26 cellular contexts compared by ENCODE assay signal in the genomic region with DNA sequence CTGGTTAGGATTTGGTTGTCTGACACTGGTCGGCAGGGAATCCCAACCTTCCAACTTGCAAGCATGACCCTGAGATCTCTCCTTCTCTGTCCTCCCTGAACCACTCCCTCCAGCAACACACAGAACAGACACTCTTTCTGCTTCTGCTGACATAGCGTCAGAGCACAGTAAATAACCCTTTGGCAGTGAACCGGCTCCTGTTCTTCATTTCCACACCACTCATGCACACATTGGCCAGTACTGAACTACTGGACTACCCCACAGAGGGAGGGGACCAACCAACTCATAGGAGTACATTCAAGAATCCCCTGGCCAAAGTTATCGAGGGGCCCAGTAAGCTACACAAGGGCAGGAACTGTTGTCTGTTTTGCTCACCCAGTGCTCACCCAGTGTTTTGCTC.
DNase-seq lines count a peak whose midpoint lies in the region; ATAC-seq and TF ChIP-seq lines count a peak whose summit lies in the region.
"Had no signal": no experiment of that assay in that cellular context is flagged by ENCODE, and none has a peak within 500 bp of the region (broad histone marks: within the 10 kb centered on the region; RNA-seq: fewer than 3 reads in every experiment).

No MANE protein-coding gene starts in this region.

- H3K4me1 Mint-ChIP-seq in brain (peaks cover 49% of the 10 kb centered on the region), nephron progenitor cell (peaks cover 61% of the 10 kb centered on the region)
- H3K4me1 Mint-ChIP-seq: CD14-positive monocyte; CD4-positive, alpha-beta memory T cell; CD4-positive, CD25-positive, alpha-beta regulatory T cell; CD8-positive, alpha-beta memory T cell had no signal

- H2BK5ac ChIP-seq in mesenchymal stem cell (ENCODE audit: low read depth, low read length, poor library complexity, severe bottlenecking), result no peak overlapping the region

- peaks cover 1% of the 10 kb centered on the region for H3K79me1 ChIP-seq in mesenchymal stem cell (replicated peaks; ENCODE audit: low read length, poor library complexity, severe bottlenecking)

- peak overlapping the region; percentile 10 for H2AFZ ChIP-seq in mesenchymal stem cell (ENCODE audit: low read depth, low read length)

- H3K18ac ChIP-seq in mesenchymal stem cell (ENCODE audit: low read depth in 1 of 2, low read length in 2 of 2), result no peak overlapping the region

- H3K27ac Mint-ChIP-seq in brain (peak overlapping the region in 3 of 5 experiments; percentile 2 to 36 (median 3)), nephron progenitor cell (peak overlapping the region; percentile 34)
- H3K27ac Mint-ChIP-seq: CD14-positive monocyte; CD4-positive, alpha-beta memory T cell; CD4-positive, CD25-positive, alpha-beta regulatory T cell; CD8-positive, alpha-beta memory T cell had no signal

- intact Hi-C loops in sciatic nerve (cut with DNase I), result no loop called here

- no peaks in the 10 kb centered on the region for H3K4me1 ChIP-seq in mesenchymal stem cell (ENCODE audit: control insufficient read depth, insufficient read depth, low read depth, low read length)
- H3K4me1 ChIP-seq: BE2C had no signal

- H3K23ac ChIP-seq in mesenchymal stem cell (ENCODE audit: low read length in 2 of 2), result no peak overlapping the region

- H3K27me3 ChIP-seq in mesenchymal stem cell (ENCODE audit: control insufficient read depth in 1 of 2, insufficient read depth in 1 of 2, low read length in 2 of 2), result peaks cover 0 to 9% of the 10 kb centered on the region in 2 experiments
- H3K27me3 ChIP-seq: BE2C, BLaER1 had no signal

- H3K9ac ChIP-seq in mesenchymal stem cell (ENCODE audit: low read length), result no peak overlapping the region
- H3K9ac ChIP-seq: BLaER1 had no signal

- H3K36me3 ChIP-seq in mesenchymal stem cell (ENCODE audit: control insufficient read depth in 1 of 2, insufficient read depth in 2 of 2, low read depth in 1 of 2, low read length in 2 of 2), result no peaks in the 10 kb centered on the region
- H3K36me3 ChIP-seq: BE2C had no signal

- H3K4ac ChIP-seq in mesenchymal stem cell (ENCODE audit: low read depth in 1 of 2, low read length in 2 of 2), result no peak overlapping the region

- H3K14ac ChIP-seq in mesenchymal stem cell (ENCODE audit: low read length in 2 of 2), result no peak overlapping the region

- TF ChIP-seq CTCF in brain (conservative IDR thresholded peaks at IDR 0.05) (no peak), nephron progenitor cell (IDR thresholded peaks at IDR 0.05) (no peak)

- H2BK12ac ChIP-seq in mesenchymal stem cell (ENCODE audit: low read length in 2 of 2), result no peak overlapping the region

- ATAC-seq in sciatic nerve, result peak; percentile 62
- no peak for ATAC-seq in GM19023 (IDR thresholded peaks at IDR 0.05; ENCODE audit: unreplicated experiment)
- ATAC-seq in HG03095 (IDR thresholded peaks at IDR 0.05; ENCODE audit: unreplicated experiment), result no peak
- ATAC-seq: GM12878 had no signal

- no peaks in the 10 kb centered on the region for H3K9me3 ChIP-seq in mesenchymal stem cell (ENCODE audit: control insufficient read depth, low read length)
- H3K9me3 ChIP-seq: BE2C had no signal

- H3K27me3 Mint-ChIP-seq in brain (no peaks in the 10 kb centered on the region), nephron progenitor cell (ENCODE audit: low read depth, poor library complexity) (peaks cover 1% of the 10 kb centered on the region)
- H3K27me3 Mint-ChIP-seq: CD4-positive, CD25-positive, alpha-beta regulatory T cell had no signal

- H3K27ac ChIP-seq in mesenchymal stem cell (ENCODE audit: low read length, poor library complexity, severe bottlenecking), result no peak overlapping the region
- H3K27ac ChIP-seq: BLaER1 had no signal

- H4K8ac ChIP-seq in mesenchymal stem cell (ENCODE audit: low read length), result no peak overlapping the region

- H3K4me3 Mint-ChIP-seq in brain (no peak overlapping the region), nephron progenitor cell (no peak overlapping the region)
- H3K4me3 Mint-ChIP-seq: CD14-positive monocyte; CD4-positive, alpha-beta memory T cell; CD4-positive, CD25-positive, alpha-beta regulatory T cell; CD8-positive, alpha-beta memory T cell had no signal

- H3K36me3 Mint-ChIP-seq in brain (peaks cover 39% of the 10 kb centered on the region), nephron progenitor cell (ENCODE audit: low read depth) (peaks cover 46% of the 10 kb centered on the region)
- H3K36me3 Mint-ChIP-seq: CD14-positive monocyte; CD4-positive, alpha-beta memory T cell; CD4-positive, CD25-positive, alpha-beta regulatory T cell; CD8-positive, alpha-beta memory T cell had no signal

- no peak overlapping the region for H2AK5ac ChIP-seq in mesenchymal stem cell (ENCODE audit: low read length, severe bottlenecking)

- no peak overlapping the region for H2BK120ac ChIP-seq in mesenchymal stem cell (ENCODE audit: low read depth, low read length)

- no peak overlapping the region for H2BK15ac ChIP-seq in mesenchymal stem cell (ENCODE audit: low read depth, poor library complexity, severe bottlenecking)

- no peak overlapping the region for H3K4me2 ChIP-seq in mesenchymal stem cell (ENCODE audit: low read length, poor library complexity, severe bottlenecking)
- H3K4me2 ChIP-seq: BLaER1 had no signal

- H3K4me3 ChIP-seq in mesenchymal stem cell (ENCODE audit: insufficient read depth in 1 of 2, low read depth in 1 of 2, low read length in 2 of 2), result no peak overlapping the region
- H3K4me3 ChIP-seq: BLaER1, GM12878 had no signal

- DNase-seq in mesenchymal stem cell (no peak), nephron progenitor cell (no peak), sciatic nerve (ENCODE audit: low spot score) (no peak), hepatic stellate cell (ENCODE audit: low spot score) (no peak), cerebellum (ENCODE audit: low spot score) (no peak)
- DNase-seq: 8988T; ACHN; BE2C; C1 segment of cervical spinal cord; CD4-positive, alpha-beta memory T cell; CD4-positive, CD25-positive, alpha-beta regulatory T cell; CD8-positive, alpha-beta memory T cell; COR-L47; DMS 273 treated with DMSO at 0.1 percent for 48 hours; DMS153; DMS53; DMS79; DND-41; EL; GDM1 had no signal

- H3K9me3 Mint-ChIP-seq in brain (peaks cover 0 to 2% (median 0%) of the 10 kb centered on the region in 5 experiments), nephron progenitor cell (peaks cover 5% of the 10 kb centered on the region)
- H3K9me3 Mint-ChIP-seq: CD8-positive, alpha-beta memory T cell had no signal

- WGBS in mesenchymal stem cell, result 58% methylated on average over 3 of the region's 4 CpGs

- no peak overlapping the region for H4K91ac ChIP-seq in mesenchymal stem cell (ENCODE audit: low read length)
